11 cellular contexts compared by ENCODE assay signal in genomic region chr6:16901777-16902176, GRCh38.
DNase-seq lines count a peak whose midpoint lies in the region; ATAC-seq and TF ChIP-seq lines count a peak whose summit lies in the region.
"Had no signal": no experiment of that assay in that cellular context is flagged by ENCODE, and none has a peak within 500 bp of the region (broad histone marks: within the 10 kb centered on the region; RNA-seq: fewer than 3 reads in every experiment).

No MANE protein-coding gene starts in this region.

- in situ Hi-C loops in brain microvascular endothelial cell (cut with HindIII; ENCODE audit: low pct_ligation_motif_present, low sequenced_read_pairs), result no loop called here

- DNase-seq in NCI-H748 (lab: John Stamatoyannopoulos, UW; ENCODE audit: unreplicated experiment) (peak; percentile 39), NCI-H748 treated with DMSO at 0.1 percent for 48 hours (lab: John Stamatoyannopoulos, UW) (no peak), brain microvascular endothelial cell (peak; percentile 34), left lobe of liver (ENCODE audit: low spot score) (peak; percentile 72), NCI-H526 treated with DMSO at 0.1 percent for 48 hours (lab: John Stamatoyannopoulos, UW) (no peak), SJCRH30 (no peak), UCSD-AML1 (lab: John Stamatoyannopoulos, UW; ENCODE audit: unreplicated experiment) (no peak)
- DNase-seq: NCI-H2171 treated with DMSO at 0.1 percent for 48 hours, T-helper 1 cell had no signal

- no peak overlapping the region for H3K27ac ChIP-seq in brain microvascular endothelial cell
- H3K27ac ChIP-seq in SJCRH30, result no peak overlapping the region
- H3K27ac ChIP-seq: A549 had no signal

- H3K4me1 ChIP-seq in SJCRH30, result peaks cover 14% of the 10 kb centered on the region
- H3K4me1 ChIP-seq: A549 had no signal

- TF ChIP-seq CTCF in brain microvascular endothelial cell (IDR thresholded peaks at IDR 0.05; ENCODE audit: low read depth, low read length, missing control alignments), result no peak

- H3K36me3 ChIP-seq in brain microvascular endothelial cell (replicated peaks) (no peaks in the 10 kb centered on the region), SJCRH30 (no peaks in the 10 kb centered on the region)

- H3K9me3 ChIP-seq in SJCRH30 (replicated peaks), result no peaks in the 10 kb centered on the region
- H3K9me3 ChIP-seq: A549 had no signal

- no peak overlapping the region for H3K4me3 Mint-ChIP-seq in stimulated activated memory B cell treated with anti-CD40 and anti-IgM and Interleukin-4, amounts not matched to agents 10 μg/mL and 1 μg/mL and 100 μg/mL, for 72 hours

- H3K27me3 ChIP-seq in brain microvascular endothelial cell (replicated peaks), result no peaks in the 10 kb centered on the region
- H3K27me3 ChIP-seq in SJCRH30, result no peaks in the 10 kb centered on the region

- ATAC-seq in left lobe of liver, result peak; percentile 95
- no peak for ATAC-seq in stimulated activated memory B cell treated with anti-CD40 and anti-IgM and Interleukin-4, amounts not matched to agents 10 μg/mL and 1 μg/mL and 100 μg/mL, for 72 hours
- ATAC-seq: A549 had no signal

- no peaks in the 10 kb centered on the region for H3K4me1 Mint-ChIP-seq in stimulated activated memory B cell treated with anti-CD40 and anti-IgM and Interleukin-4, amounts not matched to agents 10 μg/mL and 1 μg/mL and 100 μg/mL, for 72 hours

- no peak overlapping the region for H3K4me3 ChIP-seq in brain microvascular endothelial cell (ENCODE audit: low read depth, low read length)
- no peak overlapping the region for H3K4me3 ChIP-seq in SJCRH30
- H3K4me3 ChIP-seq: A549 had no signal

- H3K27ac Mint-ChIP-seq in stimulated activated memory B cell treated with anti-CD40 and anti-IgM and Interleukin-4, amounts not matched to agents 10 μg/mL and 1 μg/mL and 100 μg/mL, for 72 hours, result no peak overlapping the region

- peaks cover 50% of the 10 kb centered on the region for H3K27me3 Mint-ChIP-seq in stimulated activated memory B cell treated with anti-CD40 and anti-IgM and Interleukin-4, amounts not matched to agents 10 μg/mL and 1 μg/mL and 100 μg/mL, for 72 hours

- no peaks in the 10 kb centered on the region for H3K9me3 Mint-ChIP-seq in stimulated activated memory B cell treated with anti-CD40 and anti-IgM and Interleukin-4, amounts not matched to agents 10 μg/mL and 1 μg/mL and 100 μg/mL, for 72 hours

- no peaks in the 10 kb centered on the region for H3K36me3 Mint-ChIP-seq in stimulated activated memory B cell treated with anti-CD40 and anti-IgM and Interleukin-4, amounts not matched to agents 10 μg/mL and 1 μg/mL and 100 μg/mL, for 72 hours

Comparison
In these comparisons a context has a peak if more than half of its experiments do, and no peak if none do; other contexts are left out.
1. DNase-seq: peak in NCI-H748 (single experiment), brain microvascular endothelial cell (single experiment) and left lobe of liver (single experiment); none in NCI-H748 treated with DMSO at 0.1 percent for 48 hours (single experiment), NCI-H526 treated with DMSO at 0.1 percent for 48 hours (single experiment), SJCRH30 (0 of 2) and UCSD-AML1 (single experiment).